Comparison of ENCODE assay signal across 8 cellular contexts in the genomic region with DNA sequence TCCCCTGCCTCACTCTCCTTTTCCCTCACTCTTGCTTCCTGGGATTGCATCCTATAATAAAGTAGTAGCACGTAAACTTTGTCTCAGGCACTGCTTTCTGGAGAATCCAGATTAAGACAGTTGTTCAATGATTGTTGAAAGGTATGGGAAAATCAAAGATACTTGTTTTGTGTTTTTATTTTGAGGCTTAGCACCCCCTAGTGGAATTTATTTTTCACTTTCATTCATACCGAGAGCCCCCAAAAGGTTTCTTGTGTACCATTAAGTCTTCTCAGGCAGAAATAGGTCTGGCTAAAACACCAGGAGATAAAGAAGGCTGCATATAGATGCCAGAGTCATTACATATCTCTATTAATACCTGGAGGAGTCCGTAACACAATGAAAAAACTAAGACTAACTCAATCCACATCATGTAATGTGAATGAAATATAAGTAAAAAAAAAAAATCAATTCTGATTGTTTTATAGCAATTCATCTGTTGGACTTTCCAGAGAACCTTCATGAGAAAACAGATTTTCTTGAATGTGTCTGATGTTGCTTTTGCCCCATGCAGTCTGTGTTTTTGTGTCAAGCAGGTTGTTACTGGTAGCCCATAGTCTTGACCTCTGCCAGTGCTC.
A peak's percentile ranks its signal among the peaks of the same experiment; 100 is the strongest.
DNase-seq lines count a peak whose midpoint lies in the region; ATAC-seq and TF ChIP-seq lines count a peak whose summit lies in the region.

No MANE protein-coding gene starts in this region.

- H3F3A ChIP-seq in neural cell (ENCODE audit: insufficient read depth, low read length, poor library complexity, severe bottlenecking) = no peaks in the 10 kb centered on the region

- no peak for TF ChIP-seq POLR2A in breast epithelium (IDR thresholded peaks at IDR 0.05)

- peak; percentile 58 for DNase-seq in ELR (ENCODE audit: low read depth)
- DNase-seq in NAMALWA (ENCODE audit: low spot score) = peak; percentile 54
- no peak for DNase-seq in breast epithelium (ENCODE audit: low spot score in 2 of 2)
- DNase-seq in islet precursor cell = no peak
- DNase-seq in epidermal melanocyte (ENCODE audit: insufficient read length, low spot score) = no peak
- no peak for DNase-seq in CD1c-positive myeloid dendritic cell (ENCODE audit: extremely low spot score)

- no peak overlapping the region for H3K9ac ChIP-seq in neural cell (ENCODE audit: low read length)

- H3K9me2 ChIP-seq in neural cell (ENCODE audit: insufficient read depth, low read length) = no peaks in the 10 kb centered on the region

- no peak for ATAC-seq in GM18858 (IDR thresholded peaks at IDR 0.05; ENCODE audit: unreplicated experiment)

- H3K4me2 ChIP-seq in neural cell (ENCODE audit: low read length) = no peak overlapping the region

- TF ChIP-seq RAD21 in neural cell (conservative IDR thresholded peaks at IDR 0.05) = peak; percentile 54

- H3K79me2 ChIP-seq in neural cell (replicated peaks; ENCODE audit: insufficient read depth, low read length) = no peaks in the 10 kb centered on the region

- no peak for TF ChIP-seq EP300 in neural cell (conservative IDR thresholded peaks at IDR 0.05; ENCODE audit: poor library complexity, severe bottlenecking)

- no peaks in the 10 kb centered on the region for H3K27me3 ChIP-seq in breast epithelium
- H3K27me3 ChIP-seq in neural cell (ENCODE audit: insufficient read depth, low read depth, low read length) = no peaks in the 10 kb centered on the region

- H3K27ac ChIP-seq in breast epithelium (no peak overlapping the region), neural cell (ENCODE audit: low read length) (no peak overlapping the region)

- H2AFZ ChIP-seq in neural cell (ENCODE audit: low read depth, low read length) = no peak overlapping the region

- intact Hi-C loops in breast epithelium (cut with DNase I; ENCODE audit: low total_unique reads) = loop anchor here (5.0 kb wide), 1 partner anchor 229 kb away; no protein-coding TSS in a partner anchor

- H3K36me3 ChIP-seq in breast epithelium (no peaks in the 10 kb centered on the region), neural cell (ENCODE audit: insufficient read depth, low read length) (no peaks in the 10 kb centered on the region)

- H3K4me3 ChIP-seq in breast epithelium (no peak overlapping the region), neural cell (ENCODE audit: low read length) (no peak overlapping the region)

- TF ChIP-seq CTCF in breast epithelium (IDR thresholded peaks at IDR 0.05) (peak; percentile 33 to 61 (median 60)), neural cell (IDR thresholded peaks at IDR 0.05; ENCODE audit: poor library complexity, severe bottlenecking) (peak; percentile 57)

- H3K9me3 ChIP-seq in breast epithelium (no peaks in the 10 kb centered on the region), neural cell (ENCODE audit: low read length) (no peaks in the 10 kb centered on the region)

- no peaks in the 10 kb centered on the region for H4K20me1 ChIP-seq in neural cell (ENCODE audit: insufficient read depth)

- no peaks in the 10 kb centered on the region for H3K4me1 ChIP-seq in breast epithelium

TF ChIP-seq in neural cell, 6 proteins besides CTCF, POLR2A, EP300 and RAD21:
- TF ChIP-seq SMC3 (conservative IDR thresholded peaks at IDR 0.05; ENCODE audit: poor library complexity) (peak; percentile 63), REST (IDR thresholded peaks at IDR 0.05; ENCODE audit: borderline replicate concordance) (no peak), TAF1 (IDR thresholded peaks at IDR 0.05; ENCODE audit: low read depth) (no peak), MXI1 (conservative IDR thresholded peaks at IDR 0.05; ENCODE audit: poor library complexity, severe bottlenecking) (no peak), POLR2AphosphoS5 (IDR thresholded peaks at IDR 0.05) (no peak), EZH2 (IDR thresholded peaks at IDR 0.05; ENCODE audit: borderline replicate concordance, insufficient read depth, low read length, poor library complexity, severe bottlenecking) (no peak)
TF ChIP-seq in neural cell: peak in this region for 1.

Comparison
In these comparisons a context has a peak if more than half of its experiments do, and no peak if none do; other contexts are left out.
1. DNase-seq: peak in ELR (single experiment) and NAMALWA (single experiment); none in breast epithelium (0 of 2), islet precursor cell (single experiment), epidermal melanocyte (single experiment) and CD1c-positive myeloid dendritic cell (single experiment).